16 cellular contexts compared by ENCODE assay signal in genomic region chr21:28833609-28834008, GRCh38.
DNase-seq lines count a peak whose midpoint lies in the region; ATAC-seq and TF ChIP-seq lines count a peak whose summit lies in the region.
"Had no signal": no experiment of that assay in that cellular context is flagged by ENCODE, and none has a peak within 500 bp of the region (broad histone marks: within the 10 kb centered on the region; RNA-seq: fewer than 3 reads in every experiment).

No MANE protein-coding gene starts in this region.

- peak overlapping the region; percentile 82 for H3K4me3 Mint-ChIP-seq in activated CD4-positive, alpha-beta T cell treated with anti-CD3 and anti-CD28 coated beads, Interleukin-2, amount 10 ng/mL, durations not matched to agents 24 days and 14 days
- peak overlapping the region; percentile 65 for H3K4me3 Mint-ChIP-seq in CD4-positive, alpha-beta T cell
- H3K4me3 Mint-ChIP-seq in activated CD8-positive, alpha-beta T cell treated with anti-CD3 and anti-CD28 coated beads, Interleukin-2, amount 10 ng/mL, durations not matched to agents 7 days and 5 days = no peak overlapping the region
- H3K4me3 Mint-ChIP-seq in naive thymus-derived CD4-positive, alpha-beta T cell = peak overlapping the region in 4 of 10 donors; percentile 29 to 92 (median 52)

- no peaks in the 10 kb centered on the region for H3K27me3 Mint-ChIP-seq in activated CD4-positive, alpha-beta T cell treated with anti-CD3 and anti-CD28 coated beads, Interleukin-2, amount 10 ng/mL, durations not matched to agents 24 days and 14 days
- no peaks in the 10 kb centered on the region for H3K27me3 Mint-ChIP-seq in CD4-positive, alpha-beta T cell
- H3K27me3 Mint-ChIP-seq in activated CD8-positive, alpha-beta T cell treated with anti-CD3 and anti-CD28 coated beads, Interleukin-2, amount 10 ng/mL, durations not matched to agents 7 days and 5 days (ENCODE audit: low read depth) = no peaks in the 10 kb centered on the region
- no peaks in the 10 kb centered on the region for H3K27me3 Mint-ChIP-seq in naive thymus-derived CD4-positive, alpha-beta T cell

- no peaks in the 10 kb centered on the region for H3K36me3 ChIP-seq in naive thymus-derived CD4-positive, alpha-beta T cell (ENCODE audit: control insufficient read depth in 2 of 3, insufficient read depth in 3 of 3, low read length in 3 of 3)
- H3K36me3 ChIP-seq: MG63 had no signal

- intact Hi-C loops in activated CD4-positive, alpha-beta T cell treated with anti-CD3 and anti-CD28 coated beads, Interleukin-2, amount 10 ng/mL, durations not matched to agents 24 days and 14 days (cut with micrococcal nuclease) = loop anchor here (10.0 kb wide), 1 partner anchor 1881 kb away; the partner anchor contains the start of gene KRTAP21-3
- intact Hi-C loops in CD4-positive, alpha-beta T cell (cut with DNase I, micrococcal nuclease) = loop anchor here (2.0 to 10.0 kb wide), 2 partner anchors 51 kb away; a partner anchor contains a TSS
- intact Hi-C loops in naive thymus-derived CD4-positive, alpha-beta T cell (cut with micrococcal nuclease) = loop anchor here (2.0 to 10.0 kb wide), 4 partner anchors 21 to 1989 kb away; partner anchors contain the start of gene ADAMTS1 (in 1 of the 2)

- H3K27ac Mint-ChIP-seq in activated CD4-positive, alpha-beta T cell treated with anti-CD3 and anti-CD28 coated beads, Interleukin-2, amount 10 ng/mL, durations not matched to agents 24 days and 14 days = peak overlapping the region; percentile 83
- peak overlapping the region; percentile 79 for H3K27ac Mint-ChIP-seq in CD4-positive, alpha-beta T cell
- peak overlapping the region; percentile 79 for H3K27ac Mint-ChIP-seq in activated CD8-positive, alpha-beta T cell treated with anti-CD3 and anti-CD28 coated beads, Interleukin-2, amount 10 ng/mL, durations not matched to agents 7 days and 5 days
- peak overlapping the region in 8 of 9 donors; percentile 2 to 97 (median 75) for H3K27ac Mint-ChIP-seq in naive thymus-derived CD4-positive, alpha-beta T cell

- CTCF ChIA-PET in CD4-positive, alpha-beta T cell (lab: Charles Lee) = no interaction called here
- CTCF ChIA-PET in activated CD8-positive, alpha-beta T cell treated with anti-CD3 and anti-CD28 coated beads, Interleukin-2, amount 10 ng/mL, durations not matched to agents 7 days and 5 days (lab: Charles Lee) = interaction anchor here (1.5 to 1.7 kb wide), 2 partner anchors 50 to 88 kb away, joined by 7 to 8 read pairs; a partner anchor contains a TSS
- CTCF ChIA-PET in naive thymus-derived CD4-positive, alpha-beta T cell (lab: Charles Lee) = interaction anchor here (1.4 kb wide), 1 partner anchor 88 kb away, joined by 6 read pairs; no protein-coding TSS in a partner anchor

- no peak overlapping the region for H3K4me3 ChIP-seq in naive thymus-derived CD4-positive, alpha-beta T cell (ENCODE audit: low read length)
- H3K4me3 ChIP-seq: MG63 had no signal

- DNase-seq in activated CD4-positive, alpha-beta T cell treated with anti-CD3 and anti-CD28 coated beads, Interleukin-2, amount 10 ng/mL, durations not matched to agents 24 days and 14 days = peak; percentile 24
- no peak for DNase-seq in activated CD4-positive, alpha-beta T cell treated with anti-CD3 and anti-CD28 coated beads for 1 hour
- no peak for DNase-seq in CD4-positive, alpha-beta T cell
- no peak for DNase-seq in activated CD8-positive, alpha-beta T cell treated with anti-CD3 and anti-CD28 coated beads, Interleukin-2, amount 10 ng/mL, durations not matched to agents 7 days and 5 days
- no peak for DNase-seq in naive thymus-derived CD4-positive, alpha-beta T cell
- DNase-seq in pons (ENCODE audit: low spot score) (no peak), NCI-H1436 treated with DMSO at 0.1 percent for 48 hours (lab: John Stamatoyannopoulos, UW) (no peak), C1 segment of cervical spinal cord (lab: John Stamatoyannopoulos, UW) (no peak)
- DNase-seq: Caco-2, DMS53, H7, MG63, NCI-H1092 treated with DMSO at 0.1 percent for 48 hours, NCI-H1694, NCI-H510A treated with DMSO at 0.1 percent for 48 hours had no signal

- H3K4me1 Mint-ChIP-seq in activated CD4-positive, alpha-beta T cell treated with anti-CD3 and anti-CD28 coated beads, Interleukin-2, amount 10 ng/mL, durations not matched to agents 24 days and 14 days = peaks cover 62% of the 10 kb centered on the region
- H3K4me1 Mint-ChIP-seq in CD4-positive, alpha-beta T cell (ENCODE audit: low read depth) = peaks cover 71% of the 10 kb centered on the region
- H3K4me1 Mint-ChIP-seq in activated CD8-positive, alpha-beta T cell treated with anti-CD3 and anti-CD28 coated beads, Interleukin-2, amount 10 ng/mL, durations not matched to agents 7 days and 5 days (ENCODE audit: low read depth) = peaks cover 69% of the 10 kb centered on the region
- H3K4me1 Mint-ChIP-seq in naive thymus-derived CD4-positive, alpha-beta T cell = peaks cover 51 to 85% (median 80%) of the 10 kb centered on the region in 7 donors

- no peaks in the 10 kb centered on the region for H3K9me3 ChIP-seq in CD4-positive, alpha-beta T cell (ENCODE audit: control insufficient read depth, low read length)
- H3K9me3 ChIP-seq in naive thymus-derived CD4-positive, alpha-beta T cell (ENCODE audit: control insufficient read depth in 2 of 3, low read length in 3 of 3) = no peaks in the 10 kb centered on the region
- H3K9me3 ChIP-seq: Caco-2, MG63 had no signal

- H3K4me1 ChIP-seq in naive thymus-derived CD4-positive, alpha-beta T cell (ENCODE audit: control insufficient read depth in 2 of 2, insufficient read depth in 2 of 2, low read length in 2 of 2) = peaks cover 54 to 61% of the 10 kb centered on the region in 2 donors
- H3K4me1 ChIP-seq: Caco-2 had no signal

- no peak for ATAC-seq in CD4-positive, alpha-beta T cell (ENCODE audit: poor library complexity)
- ATAC-seq in activated CD8-positive, alpha-beta T cell treated with anti-CD3 and anti-CD28 coated beads, Interleukin-2, amount 10 ng/mL, durations not matched to agents 7 days and 5 days = no peak
- ATAC-seq in naive thymus-derived CD4-positive, alpha-beta T cell = no peak

- peaks cover 16% of the 10 kb centered on the region for H3K36me3 Mint-ChIP-seq in activated CD4-positive, alpha-beta T cell treated with anti-CD3 and anti-CD28 coated beads, Interleukin-2, amount 10 ng/mL, durations not matched to agents 24 days and 14 days (ENCODE audit: low read depth)
- no peaks in the 10 kb centered on the region for H3K36me3 Mint-ChIP-seq in CD4-positive, alpha-beta T cell (ENCODE audit: low read depth)
- peaks cover 32% of the 10 kb centered on the region for H3K36me3 Mint-ChIP-seq in activated CD8-positive, alpha-beta T cell treated with anti-CD3 and anti-CD28 coated beads, Interleukin-2, amount 10 ng/mL, durations not matched to agents 7 days and 5 days (ENCODE audit: low read depth)
- peaks cover 0 to 57% (median 8%) of the 10 kb centered on the region in 5 donors for H3K36me3 Mint-ChIP-seq in naive thymus-derived CD4-positive, alpha-beta T cell

- POLR2A ChIA-PET in CD4-positive, alpha-beta T cell (lab: Charles Lee) = interaction anchor here (0.8 to 1.6 kb wide), 2 partner anchors 51 to 191 kb away, joined by 3 to 12 read pairs; partner anchors contain the start of gene USP16
- POLR2A ChIA-PET in activated CD8-positive, alpha-beta T cell treated with anti-CD3 and anti-CD28 coated beads, Interleukin-2, amount 10 ng/mL, durations not matched to agents 7 days and 5 days (lab: Charles Lee) = interaction anchor here (1.5 kb wide), 1 partner anchor 51 kb away, joined by 8 read pairs; a partner anchor contains a TSS
- POLR2A ChIA-PET in naive thymus-derived CD4-positive, alpha-beta T cell (lab: Charles Lee) = interaction anchor here (1.4 to 3.8 kb wide), 2 partner anchors 11 to 51 kb away, joined by 3 to 27 read pairs; a partner anchor contains a TSS

- peaks cover 4% of the 10 kb centered on the region for H3K9me3 Mint-ChIP-seq in activated CD4-positive, alpha-beta T cell treated with anti-CD3 and anti-CD28 coated beads, Interleukin-2, amount 10 ng/mL, durations not matched to agents 24 days and 14 days
- H3K9me3 Mint-ChIP-seq in CD4-positive, alpha-beta T cell = no peaks in the 10 kb centered on the region
- peaks cover 4% of the 10 kb centered on the region for H3K9me3 Mint-ChIP-seq in activated CD8-positive, alpha-beta T cell treated with anti-CD3 and anti-CD28 coated beads, Interleukin-2, amount 10 ng/mL, durations not matched to agents 7 days and 5 days (ENCODE audit: insufficient read depth)
- peaks cover 0 to 8% (median 0%) of the 10 kb centered on the region in 11 donors for H3K9me3 Mint-ChIP-seq in naive thymus-derived CD4-positive, alpha-beta T cell

- no peaks in the 10 kb centered on the region for H3K27me3 ChIP-seq in CD4-positive, alpha-beta T cell (ENCODE audit: control insufficient read depth, insufficient read depth, low read length)
- no peaks in the 10 kb centered on the region for H3K27me3 ChIP-seq in naive thymus-derived CD4-positive, alpha-beta T cell (ENCODE audit: control insufficient read depth in 2 of 2, insufficient read depth in 2 of 2, low read length in 2 of 2)
- H3K27me3 ChIP-seq: MG63 had no signal

- TF ChIP-seq CTCF in CD4-positive, alpha-beta T cell (IDR thresholded peaks at IDR 0.05) = no peak

- H3K27ac ChIP-seq in CD4-positive, alpha-beta T cell (ENCODE audit: low read depth, low read length) = no peak overlapping the region
- no peak overlapping the region for H3K27ac ChIP-seq in naive thymus-derived CD4-positive, alpha-beta T cell (ENCODE audit: low read depth, low read length)
- H3K27ac ChIP-seq: RWPE1 had no signal
